Comparison of ENCODE assay signal across 1 cellular context in the genomic region with DNA sequence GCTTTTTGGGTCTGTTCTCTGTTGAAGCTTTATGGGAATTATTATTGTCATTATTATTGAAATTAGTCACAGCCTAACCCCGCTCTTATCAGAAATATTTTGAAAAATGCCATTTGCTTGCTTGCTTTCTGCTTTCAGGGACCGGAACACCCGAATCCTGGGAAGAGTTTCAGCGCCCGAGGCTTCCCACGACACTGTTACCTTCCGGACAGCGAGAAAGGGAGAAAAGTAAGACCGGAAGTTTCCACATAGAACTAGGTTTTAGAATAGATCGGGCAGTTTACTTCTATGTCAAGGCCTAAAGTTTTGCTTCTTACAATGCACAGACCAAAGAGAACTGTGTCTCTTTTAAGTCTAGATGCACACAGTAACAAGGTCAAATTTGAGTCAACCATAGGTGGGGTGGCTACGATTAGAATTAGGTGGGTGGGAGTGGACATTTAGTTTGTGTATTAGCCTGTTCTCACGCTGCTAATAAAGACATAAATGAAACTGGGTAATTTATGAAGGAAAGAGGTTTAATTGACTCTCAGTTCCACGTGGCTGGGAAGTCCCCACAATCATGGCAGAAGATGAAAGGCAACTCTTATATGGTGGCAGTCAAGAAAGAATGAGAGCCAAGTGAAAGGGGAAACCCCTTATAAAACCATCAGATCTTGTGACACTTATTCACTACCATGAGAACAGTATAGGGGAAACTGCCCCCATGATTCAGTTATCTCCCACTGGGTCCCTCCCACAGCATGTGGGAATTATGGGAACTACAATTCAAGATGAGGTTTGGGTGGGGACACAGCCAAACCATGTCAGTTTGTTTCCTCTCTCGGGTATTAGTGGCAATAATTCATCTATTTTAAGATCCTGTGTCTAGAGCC.
TF ChIP-seq lines count a peak whose summit lies in the region.

No MANE protein-coding gene starts in this region.

TF ChIP-seq in WTC11, 78 proteins besides CTCF, POLR2A, EP300 and RAD21 (continued from another document):
- TF ChIP-seq ZNF532 (CRISPR knock-in tag; IDR thresholded peaks at IDR 0.05; ENCODE audit: borderline replicate concordance) (no peak), ELF4 (CRISPR knock-in tag; IDR thresholded peaks at IDR 0.05; ENCODE audit: low read depth) (no peak), PRRX2 (CRISPR knock-in tag; IDR thresholded peaks at IDR 0.05) (no peak)
- TF ChIP-seq, protein P1, sequence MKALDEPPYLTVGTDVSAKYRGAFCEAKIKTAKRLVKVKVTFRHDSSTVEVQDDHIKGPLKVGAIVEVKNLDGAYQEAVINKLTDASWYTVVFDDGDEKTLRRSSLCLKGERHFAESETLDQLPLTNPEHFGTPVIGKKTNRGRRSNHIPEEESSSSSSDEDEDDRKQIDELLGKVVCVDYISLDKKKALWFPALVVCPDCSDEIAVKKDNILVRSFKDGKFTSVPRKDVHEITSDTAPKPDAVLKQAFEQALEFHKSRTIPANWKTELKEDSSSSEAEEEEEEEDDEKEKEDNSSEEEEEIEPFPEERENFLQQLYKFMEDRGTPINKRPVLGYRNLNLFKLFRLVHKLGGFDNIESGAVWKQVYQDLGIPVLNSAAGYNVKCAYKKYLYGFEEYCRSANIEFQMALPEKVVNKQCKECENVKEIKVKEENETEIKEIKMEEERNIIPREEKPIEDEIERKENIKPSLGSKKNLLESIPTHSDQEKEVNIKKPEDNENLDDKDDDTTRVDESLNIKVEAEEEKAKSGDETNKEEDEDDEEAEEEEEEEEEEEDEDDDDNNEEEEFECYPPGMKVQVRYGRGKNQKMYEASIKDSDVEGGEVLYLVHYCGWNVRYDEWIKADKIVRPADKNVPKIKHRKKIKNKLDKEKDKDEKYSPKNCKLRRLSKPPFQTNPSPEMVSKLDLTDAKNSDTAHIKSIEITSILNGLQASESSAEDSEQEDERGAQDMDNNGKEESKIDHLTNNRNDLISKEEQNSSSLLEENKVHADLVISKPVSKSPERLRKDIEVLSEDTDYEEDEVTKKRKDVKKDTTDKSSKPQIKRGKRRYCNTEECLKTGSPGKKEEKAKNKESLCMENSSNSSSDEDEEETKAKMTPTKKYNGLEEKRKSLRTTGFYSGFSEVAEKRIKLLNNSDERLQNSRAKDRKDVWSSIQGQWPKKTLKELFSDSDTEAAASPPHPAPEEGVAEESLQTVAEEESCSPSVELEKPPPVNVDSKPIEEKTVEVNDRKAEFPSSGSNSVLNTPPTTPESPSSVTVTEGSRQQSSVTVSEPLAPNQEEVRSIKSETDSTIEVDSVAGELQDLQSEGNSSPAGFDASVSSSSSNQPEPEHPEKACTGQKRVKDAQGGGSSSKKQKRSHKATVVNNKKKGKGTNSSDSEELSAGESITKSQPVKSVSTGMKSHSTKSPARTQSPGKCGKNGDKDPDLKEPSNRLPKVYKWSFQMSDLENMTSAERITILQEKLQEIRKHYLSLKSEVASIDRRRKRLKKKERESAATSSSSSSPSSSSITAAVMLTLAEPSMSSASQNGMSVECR (CRISPR knock-in tag; IDR thresholded peaks at IDR 0.05; ENCODE audit: borderline replicate concordance) = no peak
